In the genomic region with DNA sequence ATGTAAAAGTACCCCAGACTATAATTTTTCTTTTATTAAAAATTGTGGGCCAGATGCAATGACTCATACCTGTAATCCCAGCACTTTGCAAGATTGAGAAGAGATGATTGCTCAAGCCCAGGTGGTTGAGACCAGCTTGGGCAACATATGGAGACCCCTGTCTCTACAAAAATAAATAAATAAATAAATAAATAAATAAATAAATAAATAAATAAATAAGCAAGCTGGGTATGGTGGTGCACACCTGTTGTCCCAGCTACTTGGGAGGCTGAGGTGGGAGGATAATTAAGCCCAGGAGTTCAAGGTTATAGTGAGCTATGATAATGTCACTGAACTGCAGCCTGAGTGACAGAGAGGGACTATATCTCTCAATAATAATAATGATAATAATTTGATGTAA, we compare ENCODE assay signal across 34 cellular contexts.
"Had no signal": no experiment of that assay in that cellular context is flagged by ENCODE, and none has a peak within 500 bp of the region (broad histone marks: within the 10 kb centered on the region; RNA-seq: fewer than 3 reads in every experiment).

No MANE protein-coding gene starts in this region.

- DNase-seq: Karpas-422, Kasumi-1, MG63, MM.1S, MV-4-11, NCI-H1048, NCI-H1092, NCI-H1092 treated with DMSO at 0.1 percent for 48 hours, NCI-H1105, NCI-H1105 treated with DMSO at 0.1 percent for 48 hours, NCI-H1417, NCI-H1417 treated with DMSO at 0.1 percent for 48 hours, NCI-H1436, NCI-H1436 treated with DMSO at 0.1 percent for 48 hours, NCI-H146, NCI-H1694, NCI-H1694 treated with DMSO at 0.1 percent for 48 hours, NCI-H187, NCI-H187 treated with DMSO at 0.1 percent for 48 hours, NCI-H1930, NCI-H2029, NCI-H2029 treated with DMSO at 0.1 percent for 48 hours, NCI-H2081, NCI-H2081 treated with DMSO at 0.1 percent for 48 hours, NCI-H2107, NCI-H2171, NCI-H2171 treated with DMSO at 0.1 percent for 48 hours, NCI-H2227 treated with DMSO at 0.1 percent for 48 hours, NCI-H226, NCI-H345, NCI-H446, NCI-H446 treated with DMSO at 0.1 percent for 48 hours, NCI-H510A, NCI-H510A treated with DMSO at 0.1 percent for 48 hours had no signal

- H3K9me3 ChIP-seq: MG63 had no signal

- H3K4me3 ChIP-seq: MG63 had no signal

- H3K36me3 ChIP-seq: MG63 had no signal
